In genomic region chr3:155548194-155548593, GRCh38 we compare ENCODE assay signal across 18 cellular contexts.
DNase-seq lines count a peak whose midpoint lies in the region; ATAC-seq and TF ChIP-seq lines count a peak whose summit lies in the region.
"Had no signal": no experiment of that assay in that cellular context is flagged by ENCODE, and none has a peak within 500 bp of the region (broad histone marks: within the 10 kb centered on the region; RNA-seq: fewer than 3 reads in every experiment).

No MANE protein-coding gene starts in this region.

- peaks cover 23% of the 10 kb centered on the region; the same call in 1 of the 2 replicates for H3K79me2 ChIP-seq in Loucy (ENCODE audit: insufficient read depth, low read length)

- no peaks in the 10 kb centered on the region for H3F3A ChIP-seq in Loucy (ENCODE audit: low read depth)

- H3K27ac ChIP-seq in CD8-positive, alpha-beta memory T cell (ENCODE audit: low read depth, low read length) = no peak overlapping the region
- H3K27ac ChIP-seq: heart right ventricle, KMS-11 had no signal

- H3K36me3 Mint-ChIP-seq in CD8-positive, alpha-beta memory T cell = no peaks in the 10 kb centered on the region
- H3K36me3 Mint-ChIP-seq in activated CD4-positive, alpha-beta memory T cell treated with anti-CD3 and anti-CD28 coated beads, Interleukin-2, amount 10 ng/mL, durations not matched to agents 7 days and 5 days (ENCODE audit: low read depth) = no peaks in the 10 kb centered on the region
- H3K36me3 Mint-ChIP-seq: T-cell had no signal

- H3K4me1 ChIP-seq in Loucy (ENCODE audit: insufficient read depth, low read length, poor library complexity, severe bottlenecking) = peaks cover 50% of the 10 kb centered on the region
- H3K4me1 ChIP-seq in CD8-positive, alpha-beta memory T cell (ENCODE audit: insufficient read depth, low read length) = no peaks in the 10 kb centered on the region
- H3K4me1 ChIP-seq: heart right ventricle had no signal

- CTCF ChIA-PET in CD8-positive, alpha-beta memory T cell (lab: Charles Lee) = no interaction called here
- CTCF ChIA-PET in activated CD4-positive, alpha-beta memory T cell treated with anti-CD3 and anti-CD28 coated beads, Interleukin-2, amount 10 ng/mL, durations not matched to agents 7 days and 5 days (lab: Charles Lee) = no interaction called here

- peak overlapping the region; percentile 59 for H3K4me2 ChIP-seq in Loucy (ENCODE audit: low read depth, low read length, poor library complexity, severe bottlenecking)
- H3K4me2 ChIP-seq: KMS-11 had no signal

- in situ Hi-C loops in Caki2 (cut with HindIII; ENCODE audit: low pct_unique_long_range_greater_than_20kb, low sequenced_read_pairs) = no loop called here

- POLR2A ChIA-PET in CD8-positive, alpha-beta memory T cell (lab: Charles Lee) = no interaction called here
- POLR2A ChIA-PET in activated CD4-positive, alpha-beta memory T cell treated with anti-CD3 and anti-CD28 coated beads, Interleukin-2, amount 10 ng/mL, durations not matched to agents 7 days and 5 days (lab: Charles Lee) = no interaction called here

- H3K4me3 Mint-ChIP-seq in CD8-positive, alpha-beta memory T cell = no peak overlapping the region
- no peak overlapping the region for H3K4me3 Mint-ChIP-seq in activated CD4-positive, alpha-beta memory T cell treated with anti-CD3 and anti-CD28 coated beads, Interleukin-2, amount 10 ng/mL, durations not matched to agents 7 days and 5 days
- H3K4me3 Mint-ChIP-seq: activated B cell treated with CpG ODN at 0.5 μM for 24 hours; CD4-positive, alpha-beta T cell; T-cell had no signal

- H3K27me3 Mint-ChIP-seq in CD8-positive, alpha-beta memory T cell = no peaks in the 10 kb centered on the region
- H3K27me3 Mint-ChIP-seq in activated CD4-positive, alpha-beta memory T cell treated with anti-CD3 and anti-CD28 coated beads, Interleukin-2, amount 10 ng/mL, durations not matched to agents 7 days and 5 days = no peaks in the 10 kb centered on the region
- H3K27me3 Mint-ChIP-seq: activated B cell treated with CpG ODN at 0.5 μM for 24 hours; CD4-positive, alpha-beta T cell; naive thymus-derived CD4-positive, alpha-beta T cell; T-cell had no signal

- H3K4me1 Mint-ChIP-seq in CD8-positive, alpha-beta memory T cell = no peaks in the 10 kb centered on the region
- H3K4me1 Mint-ChIP-seq in activated CD4-positive, alpha-beta memory T cell treated with anti-CD3 and anti-CD28 coated beads, Interleukin-2, amount 10 ng/mL, durations not matched to agents 7 days and 5 days = peaks cover 4% of the 10 kb centered on the region

- H3K9me3 ChIP-seq in Loucy (ENCODE audit: insufficient read depth, low read depth, low read length) = no peaks in the 10 kb centered on the region
- no peaks in the 10 kb centered on the region for H3K9me3 ChIP-seq in CD8-positive, alpha-beta memory T cell (ENCODE audit: low read length)
- H3K9me3 ChIP-seq: heart right ventricle had no signal

- H2AFZ ChIP-seq in Loucy (ENCODE audit: low read length) = no peak overlapping the region

- no peak overlapping the region for H3K9ac ChIP-seq in Loucy (ENCODE audit: low read depth, low read length, poor library complexity, severe bottlenecking)
- H3K9ac ChIP-seq: KMS-11 had no signal

- no peaks in the 10 kb centered on the region for H4K20me1 ChIP-seq in Loucy (ENCODE audit: insufficient read depth, low read length, poor library complexity, severe bottlenecking)

- peaks cover 0 to under 1% (median 0%) of the 10 kb centered on the region in 5 donors for H3K9me3 Mint-ChIP-seq in CD8-positive, alpha-beta memory T cell
- H3K9me3 Mint-ChIP-seq in activated CD4-positive, alpha-beta memory T cell treated with anti-CD3 and anti-CD28 coated beads, Interleukin-2, amount 10 ng/mL, durations not matched to agents 7 days and 5 days = no peaks in the 10 kb centered on the region
- H3K9me3 Mint-ChIP-seq: activated B cell treated with CpG ODN at 0.5 μM for 24 hours; CD4-positive, alpha-beta T cell had no signal

- no peak overlapping the region for H3K27ac Mint-ChIP-seq in CD8-positive, alpha-beta memory T cell
- no peak overlapping the region for H3K27ac Mint-ChIP-seq in activated CD4-positive, alpha-beta memory T cell treated with anti-CD3 and anti-CD28 coated beads, Interleukin-2, amount 10 ng/mL, durations not matched to agents 7 days and 5 days
- H3K27ac Mint-ChIP-seq: activated B cell treated with CpG ODN at 0.5 μM for 24 hours; CD4-positive, alpha-beta T cell; T-cell had no signal

- H3K4me3 ChIP-seq in Loucy (ENCODE audit: low read length, poor library complexity, severe bottlenecking) = no peak overlapping the region
- no peak overlapping the region for H3K4me3 ChIP-seq in choroid plexus epithelial cell (ENCODE audit: low read depth, low read length)
- H3K4me3 ChIP-seq in CD8-positive, alpha-beta memory T cell (ENCODE audit: low read length) = no peak overlapping the region
- H3K4me3 ChIP-seq: heart right ventricle had no signal

- TF ChIP-seq CTCF in Loucy (conservative IDR thresholded peaks at IDR 0.05; ENCODE audit: low read length) = no peak
- no peak for TF ChIP-seq CTCF in choroid plexus epithelial cell (conservative IDR thresholded peaks at IDR 0.05; ENCODE audit: low read depth, low read length)

- no peaks in the 10 kb centered on the region for H3K27me3 ChIP-seq in Loucy (ENCODE audit: insufficient read depth, low read length, poor library complexity, severe bottlenecking)
- H3K27me3 ChIP-seq in CD8-positive, alpha-beta memory T cell (ENCODE audit: insufficient read depth, low read length, poor library complexity, severe bottlenecking) = no peaks in the 10 kb centered on the region
- H3K27me3 ChIP-seq: heart right ventricle had no signal

- DNase-seq in Caki2 (ENCODE audit: low read depth) = peak; percentile 40
- DNase-seq in choroid plexus epithelial cell (ENCODE audit: low read depth) = peak; percentile 1
- peak; percentile 8 for DNase-seq in myocyte (ENCODE audit: low read depth)
- DNase-seq in CD8-positive, alpha-beta memory T cell = no peak
- no peak for DNase-seq in NOMO-1 treated with dmso at 0.1 percent for 144 hours (lab: John Stamatoyannopoulos, UW; ENCODE audit: unreplicated experiment)
- no peak for DNase-seq in activated CD4-positive, alpha-beta memory T cell treated with anti-CD3 and anti-CD28 coated beads, Interleukin-2, amount 10 ng/mL, durations not matched to agents 7 days and 5 days
- DNase-seq: activated B cell treated with CpG ODN at 0.5 μM for 24 hours; activated CD8-positive, alpha-beta memory T cell treated with anti-CD3 and anti-CD28 coated beads, Interleukin-2, amount 50 U/mL, for 4 hours; activated naive CD4-positive, alpha-beta T cell treated with Interleukin-2 at 50 U/mL for 16 hours; CD4-positive, alpha-beta T cell; heart right ventricle; naive thymus-derived CD4-positive, alpha-beta T cell; NCI-H1417 treated with DMSO at 0.1 percent for 48 hours; NCI-H446; T-cell had no signal

- no peaks in the 10 kb centered on the region for H3K36me3 ChIP-seq in Loucy (ENCODE audit: insufficient read depth, low read length)
- no peaks in the 10 kb centered on the region for H3K36me3 ChIP-seq in CD8-positive, alpha-beta memory T cell (ENCODE audit: insufficient read depth, low read length)
- H3K36me3 ChIP-seq: heart right ventricle had no signal

- H3K9me2 ChIP-seq in Loucy (replicated peaks; ENCODE audit: low read depth, low read length) = no peaks in the 10 kb centered on the region

- ATAC-seq in GM21528 (IDR thresholded peaks at IDR 0.05; ENCODE audit: low FRiP score, unreplicated experiment) = no peak
- ATAC-seq: heart right ventricle; naive thymus-derived CD4-positive, alpha-beta T cell; T-cell had no signal

Comparison
In these comparisons a context has a peak if more than half of its experiments do, and no peak if none do; other contexts are left out.
1. DNase-seq: peak in Caki2 (single experiment), choroid plexus epithelial cell (single experiment) and myocyte (single experiment); none in CD8-positive, alpha-beta memory T cell (0 of 5), NOMO-1 treated with dmso at 0.1 percent for 144 hours (single experiment) and activated CD4-positive, alpha-beta memory T cell treated with anti-CD3 and anti-CD28 coated beads, Interleukin-2, amount 10 ng/mL, durations not matched to agents 7 days and 5 days (single experiment).